ENCODE assay signal across 22 cellular contexts in genomic region chr18:53152478-53152877, GRCh38.
DNase-seq lines count a peak whose midpoint lies in the region; ATAC-seq, FAIRE-seq and TF ChIP-seq lines count a peak whose summit lies in the region.
"Had no signal": no experiment of that assay in that cellular context is flagged by ENCODE, and none has a peak within 500 bp of the region (broad histone marks: within the 10 kb centered on the region; RNA-seq: fewer than 3 reads in every experiment).

No MANE protein-coding gene starts in this region.

- H3K27ac Mint-ChIP-seq in activated naive CD4-positive, alpha-beta T cell treated with anti-CD3 and anti-CD28 coated beads, Interleukin-2, amount 50 U/mL, for 72 hours = no peak overlapping the region
- H3K27ac Mint-ChIP-seq: CD4-positive, CD25-positive, alpha-beta regulatory T cell had no signal

- H3K27me3 ChIP-seq in WERI-Rb-1 (ENCODE audit: insufficient read depth, low read depth, severe bottlenecking) (no peaks in the 10 kb centered on the region), mesendoderm (ENCODE audit: insufficient read depth, low read length, poor library complexity) (no peaks in the 10 kb centered on the region)
- H3K27me3 ChIP-seq: BLaER1 had no signal

- H2BK120ac ChIP-seq in mesendoderm (ENCODE audit: low read depth, low read length) = no peak overlapping the region

- H3K4me3 ChIP-seq in WERI-Rb-1 (ENCODE audit: low read depth, low read length) (no peak overlapping the region), mesendoderm (ENCODE audit: low read length) (no peak overlapping the region), foreskin fibroblast (ENCODE audit: low read depth in 1 of 2, low read length in 2 of 2) (no peak overlapping the region)
- H3K4me3 ChIP-seq: BLaER1 had no signal

- peaks cover 6 to 13% of the 10 kb centered on the region in 2 donors for H3K9me3 Mint-ChIP-seq in activated naive CD4-positive, alpha-beta T cell treated with anti-CD3 and anti-CD28 coated beads, Interleukin-2, amount 50 U/mL, for 72 hours

- WGBS in mesendoderm (ENCODE audit: extremely low coverage, insufficient coverage, low lambda C conversion rate) = no CpG with 5 or more reads among the region's 2 CpGs

- no peak overlapping the region for H4K8ac ChIP-seq in mesendoderm (ENCODE audit: low read depth, low read length)

- H3K36me3 ChIP-seq in WERI-Rb-1 = no peaks in the 10 kb centered on the region
- H3K36me3 ChIP-seq in mesendoderm (ENCODE audit: control insufficient read depth, insufficient read depth, low read length) = no peaks in the 10 kb centered on the region
- H3K36me3 ChIP-seq: BLaER1 had no signal

- H3K18ac ChIP-seq in mesendoderm (ENCODE audit: low read length) = no peak overlapping the region

- no peaks in the 10 kb centered on the region for H3K79me2 ChIP-seq in mesendoderm (ENCODE audit: control insufficient read depth, insufficient read depth, low read length)

- no peaks in the 10 kb centered on the region for H3K79me1 ChIP-seq in mesendoderm (ENCODE audit: low read length)

- H2AK5ac ChIP-seq in mesendoderm (ENCODE audit: low read length) = no peak overlapping the region

- H3K23ac ChIP-seq in mesendoderm (ENCODE audit: low read length) = no peak overlapping the region

- H4K5ac ChIP-seq in mesendoderm (ENCODE audit: low read length) = no peak overlapping the region

- no peaks in the 10 kb centered on the region for H3K9me3 ChIP-seq in WERI-Rb-1 (ENCODE audit: severe bottlenecking)
- H3K9me3 ChIP-seq: BLaER1 had no signal

- TF ChIP-seq CTCF in D721Med (IDR thresholded peaks at IDR 0.05; ENCODE audit: insufficient read depth, missing control alignments) (no peak), WERI-Rb-1 (IDR thresholded peaks at IDR 0.05; ENCODE audit: low read depth, low read length) (no peak), foreskin fibroblast (IDR thresholded peaks at IDR 0.05; ENCODE audit: low read depth, low read length) (no peak)

- no peak overlapping the region for H2BK15ac ChIP-seq in mesendoderm (replicated peaks; ENCODE audit: low read depth)

- H3K4ac ChIP-seq in mesendoderm (ENCODE audit: low read depth, low read length) = no peak overlapping the region

- no peak for ATAC-seq in activated naive CD4-positive, alpha-beta T cell treated with anti-CD3 and anti-CD28 coated beads, Interleukin-2, amount 50 U/mL, for 72 hours
- ATAC-seq: Panc1 had no signal

- no peak for FAIRE-seq in D721Med (lab: Jason Lieb, UNC)
- FAIRE-seq: GM18507, H54, HTR-8/SVneo had no signal

- H3K27ac ChIP-seq in WERI-Rb-1 (no peak overlapping the region), mesendoderm (ENCODE audit: low read depth, low read length) (no peak overlapping the region)
- H3K27ac ChIP-seq: BLaER1, RWPE1 had no signal

- no peaks in the 10 kb centered on the region for H3K36me3 Mint-ChIP-seq in activated naive CD4-positive, alpha-beta T cell treated with anti-CD3 and anti-CD28 coated beads, Interleukin-2, amount 50 U/mL, for 72 hours
- H3K36me3 Mint-ChIP-seq: CD4-positive, CD25-positive, alpha-beta regulatory T cell had no signal

- DNase-seq in D721Med (ENCODE audit: insufficient read length, low spot score) (peak; percentile 20), NCI-H524 (lab: John Stamatoyannopoulos, UW) (peak; percentile 3 to 59), WERI-Rb-1 (peak; percentile 24), mesendoderm (peak; percentile 80), ureter (ENCODE audit: low spot score) (no peak), foreskin fibroblast (no peak)
- DNase-seq in activated naive CD4-positive, alpha-beta T cell treated with anti-CD3 and anti-CD28 coated beads, Interleukin-2, amount 50 U/mL, for 72 hours (ENCODE audit: low spot score in 2 of 2) = no peak
- DNase-seq: CD4-positive, CD25-positive, alpha-beta regulatory T cell; KBM-7; MV-4-11; NCI-H1105; NCI-H1436 treated with DMSO at 0.1 percent for 48 hours; NCI-H187 treated with DMSO at 0.1 percent for 48 hours; NCI-H446; NCI-H526 treated with DMSO at 0.1 percent for 48 hours; SHP77 had no signal

- H3K9ac ChIP-seq in mesendoderm (ENCODE audit: low read length) = no peak overlapping the region
- H3K9ac ChIP-seq: BLaER1 had no signal

- no peak overlapping the region for H2BK5ac ChIP-seq in mesendoderm (ENCODE audit: low read length)

- H3K4me2 ChIP-seq in mesendoderm (ENCODE audit: low read length) = no peak overlapping the region
- H3K4me2 ChIP-seq: BLaER1 had no signal

- no peaks in the 10 kb centered on the region for H3K4me1 ChIP-seq in mesendoderm (ENCODE audit: control insufficient read depth, low read depth, low read length)

- no peak overlapping the region for H3K56ac ChIP-seq in mesendoderm (ENCODE audit: low read length)

Comparison
In these comparisons a context has a peak if more than half of its experiments do, and no peak if none do; other contexts are left out.
1. DNase-seq: peak in D721Med (single experiment), NCI-H524 (2 of 2), WERI-Rb-1 (single experiment) and mesendoderm (single experiment); none in activated naive CD4-positive, alpha-beta T cell treated with anti-CD3 and anti-CD28 coated beads, Interleukin-2, amount 50 U/mL, for 72 hours (0 of 2), ureter (single experiment) and foreskin fibroblast (0 of 2).